In genomic region chr9:83199240-83199639, GRCh38 we compare ENCODE assay signal across 7 cellular contexts.
A peak's percentile ranks its signal among the peaks of the same experiment; 100 is the strongest.
DNase-seq lines count a peak whose midpoint lies in the region; FAIRE-seq and TF ChIP-seq lines count a peak whose summit lies in the region.

No MANE protein-coding gene starts in this region.

- WGBS in GM23248 (ENCODE audit: low coverage in 1 of 2, low lambda C conversion rate in 2 of 2, missing lambda C conversion rate in 2 of 2), 2 experiments, result 16% methylated on average over 5 of the region's 5 CpGs
- WGBS in tibial nerve, 2 donors, result 23 to 24% methylated on average over 5 of the region's 5 CpGs

- H3K9me3 ChIP-seq in GM23248 (ENCODE audit: low read depth) (no peaks in the 10 kb centered on the region), tibial nerve (no peaks in the 10 kb centered on the region)

- peak; percentile 77 for TF ChIP-seq CTCF in bronchial epithelial cell (IDR thresholded peaks at IDR 0.05; ENCODE audit: insufficient read depth, low read length, severe bottlenecking)
- peak; percentile 28 to 68 (median 60) for TF ChIP-seq CTCF in tibial nerve (IDR thresholded peaks at IDR 0.05)

- no peaks in the 10 kb centered on the region for H3F3A ChIP-seq in GM23248 (ENCODE audit: insufficient read depth)

- no peaks in the 10 kb centered on the region for H3K36me3 ChIP-seq in GM23248 (ENCODE audit: low read depth)
- H3K36me3 ChIP-seq in bronchial epithelial cell (ENCODE audit: control insufficient read depth, insufficient read depth, low read length), result no peaks in the 10 kb centered on the region
- no peaks in the 10 kb centered on the region for H3K36me3 ChIP-seq in tibial nerve

- no peak overlapping the region for H3K9ac ChIP-seq in GM23248

- H3K79me2 ChIP-seq in GM23248 (ENCODE audit: insufficient read depth), result no peaks in the 10 kb centered on the region

- TF ChIP-seq EP300 in tibial nerve (IDR thresholded peaks at IDR 0.05), result no peak

- peak; percentile 66 for DNase-seq in GM23248
- peak; percentile 50 for DNase-seq in NCI-H2227 treated with DMSO at 0.1 percent for 48 hours (lab: John Stamatoyannopoulos, UW)
- DNase-seq in bronchial epithelial cell (ENCODE audit: low read depth), result peak; percentile 61
- peak; percentile 72 for DNase-seq in kidney glomerular epithelial cell (lab: John Stamatoyannopoulos, UW)
- DNase-seq in tibial nerve (ENCODE audit: low spot score in 2 of 2), result peak in 1 of 2 donors; percentile 43
- no peak for DNase-seq in activated CD4-positive, alpha-beta T cell treated with anti-CD3 and anti-CD28 coated beads for 4 hours
- DNase-seq in HUDEP-2 (lab: John Stamatoyannopoulos, UW; ENCODE audit: unreplicated experiment in 76 of 76), result no peak

- no peak for TF ChIP-seq POLR2A in tibial nerve (IDR thresholded peaks at IDR 0.05)

- H3K4me1 ChIP-seq in GM23248 (ENCODE audit: insufficient read depth), result no peaks in the 10 kb centered on the region
- peaks cover 0 to 4% (median 0%) of the 10 kb centered on the region in 4 donors for H3K4me1 ChIP-seq in tibial nerve

- no peaks in the 10 kb centered on the region for H4K20me1 ChIP-seq in GM23248 (ENCODE audit: insufficient read depth)

- FAIRE-seq in bronchial epithelial cell (lab: Jason Lieb, UNC), result no peak

- no peaks in the 10 kb centered on the region for H3K9me2 ChIP-seq in GM23248 (ENCODE audit: insufficient read depth)

- H2AFZ ChIP-seq in GM23248, result no peak overlapping the region

- H3K4me3 ChIP-seq in GM23248 (no peak overlapping the region), bronchial epithelial cell (ENCODE audit: low read depth, low read length) (no peak overlapping the region), tibial nerve (no peak overlapping the region)

- in situ Hi-C loops in GM23248 (cut with MboI), result no loop called here

- peaks cover 27% of the 10 kb centered on the region for H3K27me3 ChIP-seq in GM23248 (replicated peaks; ENCODE audit: insufficient read depth)
- H3K27me3 ChIP-seq in bronchial epithelial cell (ENCODE audit: control insufficient read depth, insufficient read depth, low read length), result peaks cover 3% of the 10 kb centered on the region
- no peaks in the 10 kb centered on the region for H3K27me3 ChIP-seq in tibial nerve

- no peak overlapping the region for H3K4me2 ChIP-seq in GM23248 (ENCODE audit: unreplicated experiment)

- H3K27ac ChIP-seq in GM23248 (no peak overlapping the region), tibial nerve (no peak overlapping the region)

Comparison
In these comparisons a context has a peak if more than half of its experiments do, and no peak if none do; other contexts are left out.
1. DNase-seq: peak in GM23248 (single experiment), NCI-H2227 treated with DMSO at 0.1 percent for 48 hours (single experiment), bronchial epithelial cell (single experiment) and kidney glomerular epithelial cell (single experiment); none in activated CD4-positive, alpha-beta T cell treated with anti-CD3 and anti-CD28 coated beads for 4 hours (0 of 2) and HUDEP-2 (0 of 76).